30 cellular contexts compared by ENCODE assay signal in genomic region chr15:68261980-68262379, GRCh38.
"Had no signal": no experiment of that assay in that cellular context is flagged by ENCODE, and none has a peak within 500 bp of the region (broad histone marks: within the 10 kb centered on the region; RNA-seq: fewer than 3 reads in every experiment).

No MANE protein-coding gene starts in this region.

- H3K4me1 ChIP-seq: pancreas, prostate gland had no signal

- H3K9me3 Mint-ChIP-seq: immature natural killer cell; naive thymus-derived CD8-positive, alpha-beta T cell; nephron; neural crest cell; stimulated activated naive B cell treated with anti-CD40 and anti-IgM and Interleukin-4, amounts not matched to agents 10 μg/mL and 1 μg/mL and 100 μg/mL, for 72 hours had no signal

- H3K36me3 ChIP-seq: left lung, lower lobe of right lung, pancreas, prostate gland, stomach, thyroid gland, transverse colon, upper lobe of left lung had no signal

- H3K27me3 ChIP-seq: pancreas, testis, thyroid gland, upper lobe of left lung had no signal

- H3K9me3 ChIP-seq: left lung, lower lobe of right lung, pancreas, prostate gland, stomach, testis, thyroid gland, transverse colon, upper lobe of left lung had no signal

- H3K36me3 Mint-ChIP-seq: immature natural killer cell; naive thymus-derived CD8-positive, alpha-beta T cell; stimulated activated naive B cell treated with anti-CD40 and anti-IgM and Interleukin-4, amounts not matched to agents 10 μg/mL and 1 μg/mL and 100 μg/mL, for 72 hours had no signal

- H3K27ac Mint-ChIP-seq: immature natural killer cell; naive thymus-derived CD8-positive, alpha-beta T cell; nephron; stimulated activated naive B cell treated with anti-CD40 and anti-IgM and Interleukin-4, amounts not matched to agents 10 μg/mL and 1 μg/mL and 100 μg/mL, for 72 hours had no signal

- ATAC-seq: left colon; left lung; lower lobe of right lung; naive thymus-derived CD8-positive, alpha-beta T cell; pancreas; right cardiac atrium; sciatic nerve; stimulated activated naive B cell treated with anti-CD40 and anti-IgM and Interleukin-4, amounts not matched to agents 10 μg/mL and 1 μg/mL and 100 μg/mL, for 72 hours; stimulated activated naive CD8-positive, alpha-beta T cell treated with anti-CD3 and anti-CD28 coated beads, Interleukin-15, Interleukin-2, amounts not matched to agents 100 U/mL and 50 U/mL, for 24 hours had no signal

- H3K27ac ChIP-seq: hepatocyte, left lung, lower lobe of right lung, pancreas, prostate gland, skin epidermis, stomach, testis, thyroid gland, transverse colon, upper lobe of left lung had no signal

- DNase-seq: immature natural killer cell; kidney; left colon; left lung; lower lobe of right lung; mammary epithelial cell; mesenchymal stem cell; naive thymus-derived CD8-positive, alpha-beta T cell; nucleus accumbens; pancreas; posterior cingulate gyrus; retina; right cardiac atrium; stimulated activated CD4-positive, alpha-beta T cell treated with anti-CD3 and anti-CD28 coated beads, Interleukin-12 subunit alpha, Interleukin-12 subunit beta, amount 100 ng/mL, for 4 hours; stimulated activated CD4-positive, alpha-beta T cell treated with anti-CD3 and anti-CD28 coated beads, Interleukin-15, amount 100 ng/mL, for 24 hours; stimulated activated CD4-positive, alpha-beta T cell treated with anti-CD3 and anti-CD28 coated beads, Interleukin-2, amount 100 ng/mL, for 24 hours; stimulated activated CD4-positive, alpha-beta T cell treated with anti-CD3 and anti-CD28 coated beads, Interleukin-4, amount 100 ng/mL, for 1 hour; stimulated activated naive B cell treated with anti-CD40 and anti-IgM and Interleukin-4, amounts not matched to agents 10 μg/mL and 1 μg/mL and 100 μg/mL, for 72 hours; stimulated activated naive CD8-positive, alpha-beta T cell treated with anti-CD3 and anti-CD28 coated beads, Interleukin-15, Interleukin-2, amounts not matched to agents 100 U/mL and 50 U/mL, for 24 hours; stomach; testis; thyroid gland; transverse colon; upper lobe of left lung had no signal

- H3K4me1 Mint-ChIP-seq: nephron, neural crest cell had no signal

- H3K4me3 Mint-ChIP-seq: immature natural killer cell; naive thymus-derived CD8-positive, alpha-beta T cell; nephron; stimulated activated naive B cell treated with anti-CD40 and anti-IgM and Interleukin-4, amounts not matched to agents 10 μg/mL and 1 μg/mL and 100 μg/mL, for 72 hours had no signal

- H3K4me3 ChIP-seq: hepatocyte, left lung, lower lobe of right lung, pancreas, prostate gland, skin epidermis, stomach, testis, thyroid gland, transverse colon, upper lobe of left lung had no signal
